ENCODE assay signal across 1 cellular context in the genomic region with DNA sequence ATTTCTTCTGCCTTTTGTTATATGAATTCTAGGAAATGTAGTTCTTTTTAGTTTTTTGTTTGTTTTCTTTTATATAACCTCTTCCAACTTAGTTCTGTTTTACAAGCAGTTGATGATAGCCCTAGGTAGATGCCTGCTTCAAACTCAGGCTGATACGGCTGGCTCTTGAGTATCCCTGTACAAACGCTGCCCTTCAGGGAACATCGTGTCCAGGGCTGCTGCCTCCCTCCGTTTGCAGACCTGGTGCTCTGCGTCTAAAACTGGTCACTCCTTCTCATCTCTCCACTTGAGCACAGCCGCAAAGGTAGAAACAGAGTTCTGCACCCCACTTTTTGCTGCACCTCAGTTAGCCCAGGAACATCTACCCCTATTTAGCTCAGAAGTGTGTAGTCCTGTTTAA.
TF ChIP-seq lines count a peak whose summit lies in the region.

No MANE protein-coding gene starts in this region.

TF ChIP-seq in IMR-90, 13 proteins besides CTCF, POLR2A, EP300 and RAD21 (continued from another document):
- TF ChIP-seq, protein P1, sequence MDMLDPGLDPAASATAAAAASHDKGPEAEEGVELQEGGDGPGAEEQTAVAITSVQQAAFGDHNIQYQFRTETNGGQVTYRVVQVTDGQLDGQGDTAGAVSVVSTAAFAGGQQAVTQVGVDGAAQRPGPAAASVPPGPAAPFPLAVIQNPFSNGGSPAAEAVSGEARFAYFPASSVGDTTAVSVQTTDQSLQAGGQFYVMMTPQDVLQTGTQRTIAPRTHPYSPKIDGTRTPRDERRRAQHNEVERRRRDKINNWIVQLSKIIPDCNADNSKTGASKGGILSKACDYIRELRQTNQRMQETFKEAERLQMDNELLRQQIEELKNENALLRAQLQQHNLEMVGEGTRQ (IDR thresholded peaks at IDR 0.05; ENCODE audit: low read depth, low read length), result no peak
